ENCODE assay signal across 23 cellular contexts in the genomic region with DNA sequence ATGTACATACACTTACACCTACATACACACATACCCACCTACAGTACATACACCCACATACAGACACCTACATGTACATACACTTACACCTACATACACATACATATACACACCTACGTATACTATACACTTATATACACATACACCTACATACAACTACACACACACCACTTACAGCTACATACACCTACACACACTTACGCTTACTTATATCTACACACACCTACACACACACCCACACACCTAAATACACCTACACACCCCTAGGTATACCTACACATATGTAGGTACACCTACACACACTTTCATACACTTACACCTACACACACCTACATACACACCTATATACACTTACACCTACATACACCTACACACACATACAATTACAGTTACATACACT.
"Had no signal": no experiment of that assay in that cellular context is flagged by ENCODE, and none has a peak within 500 bp of the region (broad histone marks: within the 10 kb centered on the region; RNA-seq: fewer than 3 reads in every experiment).

No MANE protein-coding gene starts in this region.

- H3K27me3 Mint-ChIP-seq: activated naive CD8-positive, alpha-beta T cell treated with anti-CD3 and anti-CD28 coated beads, Interleukin-2, amount 10 ng/mL, durations not matched to agents 7 days and 5 days had no signal

- H3K27ac Mint-ChIP-seq: activated CD4-positive, alpha-beta memory T cell treated with anti-CD3 and anti-CD28 coated beads for 36 hours; activated naive CD8-positive, alpha-beta T cell treated with anti-CD3 and anti-CD28 coated beads, Interleukin-2, amount 10 ng/mL, durations not matched to agents 7 days and 5 days; T-helper 2 cell treated with Interferon-gamma antibody and Interleukin-4, amounts not matched to agents 5 μg/mL and 100 μg/mL, for 36 hours had no signal

- ATAC-seq: Panc1 had no signal

- FAIRE-seq: TTC549 had no signal

- H3K36me3 Mint-ChIP-seq: activated CD4-positive, alpha-beta memory T cell treated with anti-CD3 and anti-CD28 coated beads for 36 hours; activated naive CD8-positive, alpha-beta T cell treated with anti-CD3 and anti-CD28 coated beads, Interleukin-2, amount 10 ng/mL, durations not matched to agents 7 days and 5 days had no signal

- H3K4me3 Mint-ChIP-seq: activated CD4-positive, alpha-beta memory T cell treated with anti-CD3 and anti-CD28 coated beads for 36 hours; activated naive CD8-positive, alpha-beta T cell treated with anti-CD3 and anti-CD28 coated beads, Interleukin-2, amount 10 ng/mL, durations not matched to agents 7 days and 5 days; T-helper 2 cell treated with Interferon-gamma antibody and Interleukin-4, amounts not matched to agents 5 μg/mL and 100 μg/mL, for 36 hours had no signal

- H3K4me1 ChIP-seq: ascending aorta, SJCRH30 had no signal

- H3K27me3 ChIP-seq: ascending aorta, SJCRH30 had no signal

- H3K4me1 Mint-ChIP-seq: activated naive CD8-positive, alpha-beta T cell treated with anti-CD3 and anti-CD28 coated beads, Interleukin-2, amount 10 ng/mL, durations not matched to agents 7 days and 5 days had no signal

- H3K9me3 Mint-ChIP-seq: activated CD4-positive, alpha-beta memory T cell treated with anti-CD3 and anti-CD28 coated beads for 36 hours; activated naive CD8-positive, alpha-beta T cell treated with anti-CD3 and anti-CD28 coated beads, Interleukin-2, amount 10 ng/mL, durations not matched to agents 7 days and 5 days; T-helper 2 cell treated with Interferon-gamma antibody and Interleukin-4, amounts not matched to agents 5 μg/mL and 100 μg/mL, for 36 hours had no signal

- DNase-seq: activated CD4-positive, alpha-beta memory T cell treated with anti-CD3 and anti-CD28 coated beads for 36 hours; activated CD4-positive, alpha-beta T cell treated with anti-CD3 and anti-CD28 coated beads, Interleukin-2, amount 50 U/mL, for 1 hour; activated CD8-positive, alpha-beta memory T cell treated with anti-CD3 and anti-CD28 coated beads, Interleukin-2, amount 50 U/mL, for 4 hours; activated effector memory CD4-positive, alpha-beta T cell treated with Interleukin-2 at 50 U/mL for 16 hours; activated naive CD4-positive, alpha-beta T cell treated with anti-CD3 and anti-CD28 coated beads, Interleukin-2, amount 50 U/mL, for 16 hours; activated naive CD8-positive, alpha-beta T cell treated with anti-CD3 and anti-CD28 coated beads, Interleukin-2, amount 10 ng/mL, durations not matched to agents 7 days and 5 days; activated T-cell treated with anti-CD3 and anti-CD28 coated beads for 4 hours; activated T-cell treated with anti-CD3 and anti-CD28 coated beads, Interleukin-2, amount 50 U/mL, for 48 hours; amygdala; NCI-H1092 treated with DMSO at 0.1 percent for 48 hours; NCI-H1417; NCI-H146; NCI-H187; NCI-H2081; NCI-H345; NCI-H524 treated with DMSO at 0.1 percent for 48 hours; SHP77; SJCRH30 had no signal

- H3K4me3 ChIP-seq: ascending aorta, SJCRH30, SK-N-MC had no signal

- H3K27ac ChIP-seq: ascending aorta, SJCRH30, SK-N-MC had no signal

- H3K36me3 ChIP-seq: ascending aorta, SJCRH30 had no signal

- H3K9me3 ChIP-seq: ascending aorta, SJCRH30 had no signal
